In the genomic region with DNA sequence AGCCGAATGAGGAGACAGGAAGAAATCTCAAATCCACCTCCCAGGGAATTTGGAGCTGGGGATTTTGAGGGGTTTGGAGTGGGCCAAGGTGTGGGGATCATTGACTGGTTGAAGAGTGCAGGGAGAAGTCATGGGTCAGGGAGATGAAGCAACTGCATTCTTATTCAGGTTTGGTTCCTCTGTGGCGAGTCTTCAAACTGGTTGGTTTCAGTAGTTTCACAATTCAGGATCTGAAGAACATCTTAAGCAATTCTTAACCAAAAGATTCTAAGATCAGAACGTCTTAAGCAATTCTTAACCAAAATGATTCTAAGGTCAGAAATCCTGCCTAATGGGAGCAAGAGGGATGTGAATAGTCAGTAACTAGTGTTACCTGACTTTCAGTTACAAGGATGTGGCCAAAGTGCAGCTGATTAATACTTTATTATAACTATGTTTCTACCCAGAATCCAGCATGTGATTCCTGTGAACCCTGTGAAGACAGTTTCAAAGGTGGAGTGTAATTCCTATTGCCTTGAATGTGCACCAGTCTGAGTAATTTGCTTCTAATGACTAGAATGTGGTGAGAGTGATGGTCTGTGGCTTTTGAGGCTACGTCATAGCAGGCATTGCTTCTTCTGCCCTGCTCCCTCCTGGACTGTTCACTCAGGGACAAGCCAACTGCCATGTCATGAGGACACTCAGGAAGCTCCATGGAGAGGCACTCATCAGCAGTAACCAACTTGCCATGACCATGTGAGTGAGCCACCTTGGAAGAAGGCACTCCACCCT, we compare ENCODE assay signal across 1 cellular context.
TF ChIP-seq lines count a peak whose summit lies in the region.

No MANE protein-coding gene starts in this region.

TF ChIP-seq in H1, 55 proteins besides CTCF, POLR2A, EP300 and RAD21 (continued from another document):
- no peak for TF ChIP-seq CHD2 (IDR thresholded peaks at IDR 0.05; ENCODE audit: low read length)
- TF ChIP-seq, protein P1, sequence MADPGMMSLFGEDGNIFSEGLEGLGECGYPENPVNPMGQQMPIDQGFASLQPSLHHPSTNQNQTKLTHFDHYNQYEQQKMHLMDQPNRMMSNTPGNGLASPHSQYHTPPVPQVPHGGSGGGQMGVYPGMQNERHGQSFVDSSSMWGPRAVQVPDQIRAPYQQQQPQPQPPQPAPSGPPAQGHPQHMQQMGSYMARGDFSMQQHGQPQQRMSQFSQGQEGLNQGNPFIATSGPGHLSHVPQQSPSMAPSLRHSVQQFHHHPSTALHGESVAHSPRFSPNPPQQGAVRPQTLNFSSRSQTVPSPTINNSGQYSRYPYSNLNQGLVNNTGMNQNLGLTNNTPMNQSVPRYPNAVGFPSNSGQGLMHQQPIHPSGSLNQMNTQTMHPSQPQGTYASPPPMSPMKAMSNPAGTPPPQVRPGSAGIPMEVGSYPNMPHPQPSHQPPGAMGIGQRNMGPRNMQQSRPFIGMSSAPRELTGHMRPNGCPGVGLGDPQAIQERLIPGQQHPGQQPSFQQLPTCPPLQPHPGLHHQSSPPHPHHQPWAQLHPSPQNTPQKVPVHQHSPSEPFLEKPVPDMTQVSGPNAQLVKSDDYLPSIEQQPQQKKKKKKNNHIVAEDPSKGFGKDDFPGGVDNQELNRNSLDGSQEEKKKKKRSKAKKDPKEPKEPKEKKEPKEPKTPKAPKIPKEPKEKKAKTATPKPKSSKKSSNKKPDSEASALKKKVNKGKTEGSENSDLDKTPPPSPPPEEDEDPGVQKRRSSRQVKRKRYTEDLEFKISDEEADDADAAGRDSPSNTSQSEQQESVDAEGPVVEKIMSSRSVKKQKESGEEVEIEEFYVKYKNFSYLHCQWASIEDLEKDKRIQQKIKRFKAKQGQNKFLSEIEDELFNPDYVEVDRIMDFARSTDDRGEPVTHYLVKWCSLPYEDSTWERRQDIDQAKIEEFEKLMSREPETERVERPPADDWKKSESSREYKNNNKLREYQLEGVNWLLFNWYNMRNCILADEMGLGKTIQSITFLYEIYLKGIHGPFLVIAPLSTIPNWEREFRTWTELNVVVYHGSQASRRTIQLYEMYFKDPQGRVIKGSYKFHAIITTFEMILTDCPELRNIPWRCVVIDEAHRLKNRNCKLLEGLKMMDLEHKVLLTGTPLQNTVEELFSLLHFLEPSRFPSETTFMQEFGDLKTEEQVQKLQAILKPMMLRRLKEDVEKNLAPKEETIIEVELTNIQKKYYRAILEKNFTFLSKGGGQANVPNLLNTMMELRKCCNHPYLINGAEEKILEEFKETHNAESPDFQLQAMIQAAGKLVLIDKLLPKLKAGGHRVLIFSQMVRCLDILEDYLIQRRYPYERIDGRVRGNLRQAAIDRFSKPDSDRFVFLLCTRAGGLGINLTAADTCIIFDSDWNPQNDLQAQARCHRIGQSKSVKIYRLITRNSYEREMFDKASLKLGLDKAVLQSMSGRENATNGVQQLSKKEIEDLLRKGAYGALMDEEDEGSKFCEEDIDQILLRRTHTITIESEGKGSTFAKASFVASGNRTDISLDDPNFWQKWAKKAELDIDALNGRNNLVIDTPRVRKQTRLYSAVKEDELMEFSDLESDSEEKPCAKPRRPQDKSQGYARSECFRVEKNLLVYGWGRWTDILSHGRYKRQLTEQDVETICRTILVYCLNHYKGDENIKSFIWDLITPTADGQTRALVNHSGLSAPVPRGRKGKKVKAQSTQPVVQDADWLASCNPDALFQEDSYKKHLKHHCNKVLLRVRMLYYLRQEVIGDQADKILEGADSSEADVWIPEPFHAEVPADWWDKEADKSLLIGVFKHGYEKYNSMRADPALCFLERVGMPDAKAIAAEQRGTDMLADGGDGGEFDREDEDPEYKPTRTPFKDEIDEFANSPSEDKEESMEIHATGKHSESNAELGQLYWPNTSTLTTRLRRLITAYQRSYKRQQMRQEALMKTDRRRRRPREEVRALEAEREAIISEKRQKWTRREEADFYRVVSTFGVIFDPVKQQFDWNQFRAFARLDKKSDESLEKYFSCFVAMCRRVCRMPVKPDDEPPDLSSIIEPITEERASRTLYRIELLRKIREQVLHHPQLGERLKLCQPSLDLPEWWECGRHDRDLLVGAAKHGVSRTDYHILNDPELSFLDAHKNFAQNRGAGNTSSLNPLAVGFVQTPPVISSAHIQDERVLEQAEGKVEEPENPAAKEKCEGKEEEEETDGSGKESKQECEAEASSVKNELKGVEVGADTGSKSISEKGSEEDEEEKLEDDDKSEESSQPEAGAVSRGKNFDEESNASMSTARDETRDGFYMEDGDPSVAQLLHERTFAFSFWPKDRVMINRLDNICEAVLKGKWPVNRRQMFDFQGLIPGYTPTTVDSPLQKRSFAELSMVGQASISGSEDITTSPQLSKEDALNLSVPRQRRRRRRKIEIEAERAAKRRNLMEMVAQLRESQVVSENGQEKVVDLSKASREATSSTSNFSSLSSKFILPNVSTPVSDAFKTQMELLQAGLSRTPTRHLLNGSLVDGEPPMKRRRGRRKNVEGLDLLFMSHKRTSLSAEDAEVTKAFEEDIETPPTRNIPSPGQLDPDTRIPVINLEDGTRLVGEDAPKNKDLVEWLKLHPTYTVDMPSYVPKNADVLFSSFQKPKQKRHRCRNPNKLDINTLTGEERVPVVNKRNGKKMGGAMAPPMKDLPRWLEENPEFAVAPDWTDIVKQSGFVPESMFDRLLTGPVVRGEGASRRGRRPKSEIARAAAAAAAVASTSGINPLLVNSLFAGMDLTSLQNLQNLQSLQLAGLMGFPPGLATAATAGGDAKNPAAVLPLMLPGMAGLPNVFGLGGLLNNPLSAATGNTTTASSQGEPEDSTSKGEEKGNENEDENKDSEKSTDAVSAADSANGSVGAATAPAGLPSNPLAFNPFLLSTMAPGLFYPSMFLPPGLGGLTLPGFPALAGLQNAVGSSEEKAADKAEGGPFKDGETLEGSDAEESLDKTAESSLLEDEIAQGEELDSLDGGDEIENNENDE (IDR thresholded peaks at IDR 0.05; ENCODE audit: insufficient replicate concordance, low read length), result no peak
- TF ChIP-seq SRF (IDR thresholded peaks at IDR 0.05; ENCODE audit: low read depth, low read length), result no peak
- TF ChIP-seq, protein P2, sequence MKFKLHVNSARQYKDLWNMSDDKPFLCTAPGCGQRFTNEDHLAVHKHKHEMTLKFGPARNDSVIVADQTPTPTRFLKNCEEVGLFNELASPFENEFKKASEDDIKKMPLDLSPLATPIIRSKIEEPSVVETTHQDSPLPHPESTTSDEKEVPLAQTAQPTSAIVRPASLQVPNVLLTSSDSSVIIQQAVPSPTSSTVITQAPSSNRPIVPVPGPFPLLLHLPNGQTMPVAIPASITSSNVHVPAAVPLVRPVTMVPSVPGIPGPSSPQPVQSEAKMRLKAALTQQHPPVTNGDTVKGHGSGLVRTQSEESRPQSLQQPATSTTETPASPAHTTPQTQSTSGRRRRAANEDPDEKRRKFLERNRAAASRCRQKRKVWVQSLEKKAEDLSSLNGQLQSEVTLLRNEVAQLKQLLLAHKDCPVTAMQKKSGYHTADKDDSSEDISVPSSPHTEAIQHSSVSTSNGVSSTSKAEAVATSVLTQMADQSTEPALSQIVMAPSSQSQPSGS (IDR thresholded peaks at IDR 0.05; ENCODE audit: low read length), result no peak
- no peak for TF ChIP-seq CEBPB (IDR thresholded peaks at IDR 0.05; ENCODE audit: low read depth, low read length)
- TF ChIP-seq, protein P3, sequence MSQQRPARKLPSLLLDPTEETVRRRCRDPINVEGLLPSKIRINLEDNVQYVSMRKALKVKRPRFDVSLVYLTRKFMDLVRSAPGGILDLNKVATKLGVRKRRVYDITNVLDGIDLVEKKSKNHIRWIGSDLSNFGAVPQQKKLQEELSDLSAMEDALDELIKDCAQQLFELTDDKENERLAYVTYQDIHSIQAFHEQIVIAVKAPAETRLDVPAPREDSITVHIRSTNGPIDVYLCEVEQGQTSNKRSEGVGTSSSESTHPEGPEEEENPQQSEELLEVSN (IDR thresholded peaks at IDR 0.05), result no peak
- no peak for TF ChIP-seq KDM5A (IDR thresholded peaks at IDR 0.05; ENCODE audit: low read length)
- TF ChIP-seq TCF12 (IDR thresholded peaks at IDR 0.05; ENCODE audit: low read depth, low read length), result no peak
- TF ChIP-seq TAF7 (optimal IDR thresholded peaks at IDR 0.05; ENCODE audit: borderline replicate concordance, low read depth, low read length), result no peak
- TF ChIP-seq JUND (IDR thresholded peaks at IDR 0.05; ENCODE audit: low read length), result no peak
- no peak for TF ChIP-seq POLR2AphosphoS5 (IDR thresholded peaks at IDR 0.05; ENCODE audit: low read depth, low read length)
